In genomic region chr2:71675296-71675695, GRCh38 we compare ENCODE assay signal across 14 cellular contexts.
DNase-seq lines count a peak whose midpoint lies in the region; ATAC-seq and TF ChIP-seq lines count a peak whose summit lies in the region.
"Had no signal": no experiment of that assay in that cellular context is flagged by ENCODE, and none has a peak within 500 bp of the region (broad histone marks: within the 10 kb centered on the region; RNA-seq: fewer than 3 reads in every experiment).

No MANE protein-coding gene starts in this region.

- H3K36me3 Mint-ChIP-seq in Caco-2 (ENCODE audit: insufficient read depth, unreplicated experiment), result no peaks in the 10 kb centered on the region
- H3K36me3 Mint-ChIP-seq: T-cell had no signal

- intact Hi-C loops in Caco-2 (cut with micrococcal nuclease; ENCODE audit: unreplicated experiment), result no loop called here

- BruUV-seq in Caco-2 (replicated peaks; lab: Mats Ljungman, UMichigan), result no TSS peak

- H3K4me3 ChIP-seq in Caco-2 (ENCODE audit: low read depth, low read length) (no peak overlapping the region), lung (no peak overlapping the region)

- POLR2A ChIA-PET in Caco-2 (lab: Charles Lee), result interaction anchor here (0.6 kb wide), 1 partner anchor 115 kb away, joined by 3 read pairs; no protein-coding TSS in a partner anchor

- WGBS in lung, 2 donors, result 63 to 86% methylated on average over 9 of the region's 9 CpGs

- peaks cover 9% of the 10 kb centered on the region for H3K27me3 Mint-ChIP-seq in Caco-2 (ENCODE audit: insufficient read depth, unreplicated experiment)
- H3K27me3 Mint-ChIP-seq: activated T-cell treated with anti-CD3 and anti-CD28 coated beads, Interleukin-2, amount 50 U/mL, for 24 hours had no signal

- peak; percentile 17 to 33 for DNase-seq in Caco-2
- peak; percentile 76 for DNase-seq in NCI-H1105 (lab: John Stamatoyannopoulos, UW)
- DNase-seq in activated CD8-positive, alpha-beta memory T cell treated with anti-CD3 and anti-CD28 coated beads, Interleukin-2, amount 50 U/mL, for 48 hours, result peak; percentile 30
- DNase-seq in lung (ENCODE audit: low spot score), result peak; percentile 81
- no peak for DNase-seq in SHP77 treated with DMSO at 0.1 percent for 48 hours (lab: John Stamatoyannopoulos, UW)
- DNase-seq: activated T-cell treated with anti-CD3 and anti-CD28 coated beads, Interleukin-2, amount 50 U/mL, for 24 hours; KBM-7; OCI-M1; stimulated activated CD4-positive, alpha-beta T cell treated with anti-CD3 and anti-CD28 coated beads, Interleukin-1b, Interleukin-23, amount 100 ng/mL, for 48 hours; T-cell had no signal

- no peaks in the 10 kb centered on the region for H3K9me3 ChIP-seq in Caco-2
- no peaks in the 10 kb centered on the region for H3K9me3 ChIP-seq in lung (ENCODE audit: control insufficient read depth in 2 of 2, insufficient read depth in 1 of 2, low read length in 1 of 2)

- H3K27me3 ChIP-seq in Caco-2 (replicated peaks; ENCODE audit: control insufficient read depth, insufficient read depth, low read length) (no peaks in the 10 kb centered on the region), lung (ENCODE audit: control insufficient read depth, insufficient read depth) (no peaks in the 10 kb centered on the region)

- no peaks in the 10 kb centered on the region for H3K9me3 Mint-ChIP-seq in Caco-2 (ENCODE audit: unreplicated experiment)
- H3K9me3 Mint-ChIP-seq: activated T-cell treated with anti-CD3 and anti-CD28 coated beads, Interleukin-2, amount 50 U/mL, for 24 hours; T-cell had no signal

- ATAC-seq in lung (ENCODE audit: insufficient read depth, low FRiP score), result peak; percentile 64
- ATAC-seq in HG02798 (IDR thresholded peaks at IDR 0.05; ENCODE audit: poor library complexity, unreplicated experiment), result no peak
- ATAC-seq in HG02571 (IDR thresholded peaks at IDR 0.05; ENCODE audit: unreplicated experiment), result no peak
- ATAC-seq in HG02970 (IDR thresholded peaks at IDR 0.05; ENCODE audit: low FRiP score, unreplicated experiment), result no peak
- ATAC-seq: activated CD4-positive, CD25-positive, alpha-beta regulatory T cell treated with anti-CD3 and anti-CD28 coated beads, Interleukin-2, amount 50 U/mL, for 24 hours; T-cell had no signal

- no peaks in the 10 kb centered on the region for H3K4me1 Mint-ChIP-seq in Caco-2 (ENCODE audit: low read depth, unreplicated experiment)
- H3K4me1 Mint-ChIP-seq: T-cell had no signal

- no peak overlapping the region for H3K27ac ChIP-seq in lung (ENCODE audit: low read depth in 1 of 2, low read length in 1 of 2)

- H3K4me1 ChIP-seq in Caco-2 (no peaks in the 10 kb centered on the region), lung (ENCODE audit: control insufficient read depth in 2 of 2, insufficient read depth in 2 of 2, low read length in 2 of 2) (peaks cover 0 to 3% of the 10 kb centered on the region in 2 donors)

- H3K36me3 ChIP-seq in Caco-2 (ENCODE audit: control insufficient read depth, insufficient read depth, low read length) (no peaks in the 10 kb centered on the region), lung (ENCODE audit: control insufficient read depth in 2 of 2, insufficient read depth in 2 of 2, low read length in 2 of 2) (peaks cover 3 to 9% of the 10 kb centered on the region in 2 donors)

- TF ChIP-seq CTCF in Caco-2 (IDR thresholded peaks at IDR 0.05; ENCODE audit: insufficient read depth in 1 of 2, low read depth in 1 of 2, low read length in 1 of 2, severe bottlenecking in 1 of 2, unreplicated experiment in 1 of 2) (no peak), lung (IDR thresholded peaks at IDR 0.05; ENCODE audit: control extremely low read depth, extremely low read depth) (no peak)

- CTCF ChIA-PET in Caco-2 (lab: Charles Lee), result no interaction called here

- H3K4me3 Mint-ChIP-seq in Caco-2 (ENCODE audit: unreplicated experiment), result no peak overlapping the region
- H3K4me3 Mint-ChIP-seq: activated T-cell treated with anti-CD3 and anti-CD28 coated beads, Interleukin-2, amount 50 U/mL, for 24 hours; T-cell had no signal

- H3K27ac Mint-ChIP-seq in Caco-2 (ENCODE audit: unreplicated experiment), result no peak overlapping the region
- H3K27ac Mint-ChIP-seq: activated T-cell treated with anti-CD3 and anti-CD28 coated beads, Interleukin-2, amount 50 U/mL, for 24 hours; T-cell had no signal
